1 cellular context compared by ENCODE assay signal in genomic region chr11:79212711-79213110, GRCh38.
TF ChIP-seq lines count a peak whose summit lies in the region.

No MANE protein-coding gene starts in this region.

TF ChIP-seq in GM23338, 12 proteins besides CTCF, POLR2A, EP300 and RAD21 (continued from another document):
- no peak for TF ChIP-seq ZNF462 (CRISPR knock-in tag; IDR thresholded peaks at IDR 0.05)
- no peak for TF ChIP-seq STAT1 (IDR thresholded peaks at IDR 0.05; ENCODE audit: unreplicated experiment)
- TF ChIP-seq ZNF114 (CRISPR knock-in tag; IDR thresholded peaks at IDR 0.05), result no peak
- no peak for TF ChIP-seq CREB1 (CRISPR knock-in tag; IDR thresholded peaks at IDR 0.05; ENCODE audit: low read depth)
- no peak for TF ChIP-seq EZH2 (IDR thresholded peaks at IDR 0.05; ENCODE audit: low read depth, unreplicated experiment)
